Comparison of ENCODE assay signal across 8 cellular contexts in genomic region chr12:121782616-121782966, GRCh38. TPM values are rescaled to one million over a fixed set of nuclear protein-coding genes. Genes with fewer than 3 reads are reported as not detected.
A peak's percentile ranks its signal among the peaks of the same experiment; 100 is the strongest.
DNase-seq lines count a peak whose midpoint lies in the region; TF ChIP-seq lines count a peak whose summit lies in the region.

No MANE protein-coding gene starts in this region.

- H3K9ac ChIP-seq in mesenchymal stem cell (ENCODE audit: low read length) = peak overlapping the region; percentile 65

- TF ChIP-seq POLR2A in uterus (IDR thresholded peaks at IDR 0.05) = no peak

- H3K4me2 ChIP-seq in mesenchymal stem cell (ENCODE audit: low read length, poor library complexity, severe bottlenecking) = no peak overlapping the region

- intact Hi-C loops in uterus (cut with DNase I; ENCODE audit: low total_unique reads) = no loop called here

- no peaks in the 10 kb centered on the region for H3K27me3 Mint-ChIP-seq in activated naive CD4-positive, alpha-beta T cell treated with anti-CD3 and anti-CD28 coated beads, Interleukin-2, amount 50 U/mL, for 24 hours

- no peak overlapping the region for H3K23ac ChIP-seq in mesenchymal stem cell (ENCODE audit: low read length in 2 of 2)

- TF ChIP-seq CTCF in WERI-Rb-1 (IDR thresholded peaks at IDR 0.05; ENCODE audit: low read depth, low read length) (no peak), uterus (IDR thresholded peaks at IDR 0.05) (no peak)

- peaks cover 14% of the 10 kb centered on the region for H3K36me3 Mint-ChIP-seq in activated naive CD4-positive, alpha-beta T cell treated with anti-CD3 and anti-CD28 coated beads, Interleukin-2, amount 50 U/mL, for 24 hours

- H3K27ac ChIP-seq in WERI-Rb-1 (peak overlapping the region; percentile 67), mesenchymal stem cell (ENCODE audit: low read length, poor library complexity, severe bottlenecking) (peak overlapping the region; percentile 41), uterus (peak overlapping the region; percentile 68 to 74)

- peak overlapping the region; percentile 95 for H3K27ac Mint-ChIP-seq in activated naive CD4-positive, alpha-beta T cell treated with anti-CD3 and anti-CD28 coated beads, Interleukin-2, amount 50 U/mL, for 24 hours

- H3K27me3 ChIP-seq in WERI-Rb-1 (ENCODE audit: insufficient read depth, low read depth, severe bottlenecking) = no peaks in the 10 kb centered on the region
- H3K27me3 ChIP-seq in mesenchymal stem cell (ENCODE audit: control insufficient read depth in 1 of 2, insufficient read depth in 1 of 2, low read length in 2 of 2) = no peaks in the 10 kb centered on the region
- no peaks in the 10 kb centered on the region for H3K27me3 ChIP-seq in uterus

- H3K4me3 Mint-ChIP-seq in activated naive CD4-positive, alpha-beta T cell treated with anti-CD3 and anti-CD28 coated beads, Interleukin-2, amount 50 U/mL, for 24 hours = peak overlapping the region; percentile 84

- H3K4me3 ChIP-seq in WERI-Rb-1 (ENCODE audit: low read depth, low read length) (no peak overlapping the region), mesenchymal stem cell (ENCODE audit: insufficient read depth in 1 of 2, low read depth in 1 of 2, low read length in 2 of 2) (no peak overlapping the region), uterus (no peak overlapping the region)

- no peak overlapping the region for H3K4ac ChIP-seq in mesenchymal stem cell (ENCODE audit: low read depth in 1 of 2, low read length in 2 of 2)

- H2BK12ac ChIP-seq in mesenchymal stem cell (ENCODE audit: low read length in 2 of 2) = peak overlapping the region in 1 of 2 experiments; percentile 74

- no peak overlapping the region for H3K18ac ChIP-seq in mesenchymal stem cell (ENCODE audit: low read depth in 1 of 2, low read length in 2 of 2)

- H3K4me1 ChIP-seq in mesenchymal stem cell (ENCODE audit: control insufficient read depth, insufficient read depth, low read depth, low read length) (peaks cover 28% of the 10 kb centered on the region), uterus (peaks cover 0 to 5% of the 10 kb centered on the region in 2 donors)

- H3K9me3 ChIP-seq in WERI-Rb-1 (ENCODE audit: severe bottlenecking) = no peaks in the 10 kb centered on the region
- H3K9me3 ChIP-seq in mesenchymal stem cell (ENCODE audit: control insufficient read depth, low read length) = no peaks in the 10 kb centered on the region
- no peaks in the 10 kb centered on the region for H3K9me3 ChIP-seq in uterus

- no peaks in the 10 kb centered on the region for H3K9me3 Mint-ChIP-seq in activated naive CD4-positive, alpha-beta T cell treated with anti-CD3 and anti-CD28 coated beads, Interleukin-2, amount 50 U/mL, for 24 hours

- DNase-seq in activated naive CD4-positive, alpha-beta T cell (lab: John Stamatoyannopoulos, UW) = no peak
- DNase-seq in WERI-Rb-1 (no peak), mesenchymal stem cell (no peak), uterus (no peak), SW 1271 (lab: John Stamatoyannopoulos, UW) (no peak), NCI-H510A (lab: John Stamatoyannopoulos, UW) (no peak), germinal center (ENCODE audit: low spot score) (no peak)

- 100% methylated on average over 1 of the region's 2 CpGs for WGBS in mesenchymal stem cell

- no peak overlapping the region for H2BK5ac ChIP-seq in mesenchymal stem cell (ENCODE audit: low read depth, low read length, poor library complexity, severe bottlenecking)

- H3K14ac ChIP-seq in mesenchymal stem cell (ENCODE audit: low read length in 2 of 2) = peak overlapping the region in 1 of 2 experiments; percentile 83

- H2BK120ac ChIP-seq in mesenchymal stem cell (ENCODE audit: low read depth, low read length) = no peak overlapping the region

- H3K4me1 Mint-ChIP-seq in activated naive CD4-positive, alpha-beta T cell treated with anti-CD3 and anti-CD28 coated beads, Interleukin-2, amount 50 U/mL, for 24 hours = peaks cover 66% of the 10 kb centered on the region

- H4K91ac ChIP-seq in mesenchymal stem cell (ENCODE audit: low read length) = no peak overlapping the region

- H3K36me3 ChIP-seq in WERI-Rb-1 (no peaks in the 10 kb centered on the region; the same call in 1 of the 2 replicates), mesenchymal stem cell (ENCODE audit: control insufficient read depth in 1 of 2, insufficient read depth in 2 of 2, low read depth in 1 of 2, low read length in 2 of 2) (peaks cover 3 to 40% of the 10 kb centered on the region in 2 experiments), uterus (no peaks in the 10 kb centered on the region)

- no peak overlapping the region for H2AFZ ChIP-seq in mesenchymal stem cell (ENCODE audit: low read depth, low read length)

- H4K8ac ChIP-seq in mesenchymal stem cell (ENCODE audit: low read length) = no peak overlapping the region

- no peak overlapping the region for H2BK15ac ChIP-seq in mesenchymal stem cell (ENCODE audit: low read depth, poor library complexity, severe bottlenecking)

- no peak overlapping the region for H2AK5ac ChIP-seq in mesenchymal stem cell (ENCODE audit: low read length, severe bottlenecking)

- peaks cover 17% of the 10 kb centered on the region for H3K79me1 ChIP-seq in mesenchymal stem cell (replicated peaks; ENCODE audit: low read length, poor library complexity, severe bottlenecking)

RNA-seq across cellular contexts. Expression of gene RHOF, which starts 10.9 kb away (rescaled TPM):
- polyA plus RNA-seq in mesenchymal stem cell (2013, experiment 1 of 2) = 15.0 TPM
- 14.2 TPM for polyA plus RNA-seq in mesenchymal stem cell (2013, experiment 2 of 2)
- total RNA-seq in uterus = 10 to 100 TPM in 3 of 4 donors, 1 to 10 TPM in 1; 5.1 to 27.6 (median 13.1) TPM

RNA-seq across cellular contexts. Expression of gene SETD1B, which starts 21.2 kb away (rescaled TPM):
- 10.4 TPM for polyA plus RNA-seq in mesenchymal stem cell (2013, experiment 1 of 2)
- polyA plus RNA-seq in mesenchymal stem cell (2013, experiment 2 of 2) = 9.3 TPM
- 10 to 100 TPM in 1 of 4 donors, 1 to 10 TPM in 3; 1.3 to 63.6 (median 5.6) TPM for total RNA-seq in uterus
